ENCODE assay signal across 9 cellular contexts in genomic region chr2:121197369-121198091, GRCh38.
A peak's percentile ranks its signal among the peaks of the same experiment; 100 is the strongest.
DNase-seq lines count a peak whose midpoint lies in the region; ATAC-seq and TF ChIP-seq lines count a peak whose summit lies in the region.
"Had no signal": no experiment of that assay in that cellular context is flagged by ENCODE, and none has a peak within 500 bp of the region (broad histone marks: within the 10 kb centered on the region; RNA-seq: fewer than 3 reads in every experiment).

No MANE protein-coding gene starts in this region.

- H3K27ac ChIP-seq in cingulate gyrus (ENCODE audit: low read depth, low read length) (peak overlapping the region; percentile 29), lower lobe of right lung (peak overlapping the region; percentile 84), tibial nerve (peak overlapping the region in 3 of 4 donors; percentile 38 to 79 (median 72)), endodermal cell (ENCODE audit: low read depth, low read length) (no peak overlapping the region)

- no peak overlapping the region for H3K27ac Mint-ChIP-seq in endodermal cell
- H3K27ac Mint-ChIP-seq in activated CD4-positive, alpha-beta T cell treated with anti-CD3 and anti-CD28 coated beads, Interleukin-2, amount 10 ng/mL, durations not matched to agents 7 days and 5 days = no peak overlapping the region

- no peak overlapping the region for H3K9ac ChIP-seq in endodermal cell (ENCODE audit: extremely low read depth, low read length, poor library complexity, severe bottlenecking)

- H3K27me3 Mint-ChIP-seq in endodermal cell (ENCODE audit: insufficient read depth) = peaks cover 10% of the 10 kb centered on the region
- H3K27me3 Mint-ChIP-seq in activated CD4-positive, alpha-beta T cell treated with anti-CD3 and anti-CD28 coated beads, Interleukin-2, amount 10 ng/mL, durations not matched to agents 7 days and 5 days = no peaks in the 10 kb centered on the region

- no peak overlapping the region for H3K4me3 Mint-ChIP-seq in endodermal cell
- no peak overlapping the region for H3K4me3 Mint-ChIP-seq in activated CD4-positive, alpha-beta T cell treated with anti-CD3 and anti-CD28 coated beads, Interleukin-2, amount 10 ng/mL, durations not matched to agents 7 days and 5 days

- H3K36me3 ChIP-seq in MG63 (no peaks in the 10 kb centered on the region), lower lobe of right lung (no peaks in the 10 kb centered on the region), tibial nerve (no peaks in the 10 kb centered on the region), endodermal cell (ENCODE audit: control insufficient read depth, insufficient read depth, low read length) (no peaks in the 10 kb centered on the region)

- peak; percentile 69 for DNase-seq in MG63
- peak; percentile 94 for DNase-seq in lower lobe of right lung
- peak; percentile 47 to 65 for DNase-seq in tibial nerve (ENCODE audit: low spot score in 2 of 2)
- DNase-seq in NCI-H2029 (lab: John Stamatoyannopoulos, UW) = no peak
- DNase-seq in endodermal cell = no peak
- no peak for DNase-seq in activated CD4-positive, alpha-beta T cell treated with anti-CD3 and anti-CD28 coated beads, Interleukin-2, amount 10 ng/mL, durations not matched to agents 7 days and 5 days
- DNase-seq: stimulated activated CD4-positive, alpha-beta T cell treated with anti-CD3 and anti-CD28 coated beads, Interleukin-1b, Interleukin-23, amount 100 ng/mL, for 48 hours had no signal

- peaks cover 2% of the 10 kb centered on the region for H3K4me1 Mint-ChIP-seq in endodermal cell
- H3K4me1 Mint-ChIP-seq in activated CD4-positive, alpha-beta T cell treated with anti-CD3 and anti-CD28 coated beads, Interleukin-2, amount 10 ng/mL, durations not matched to agents 7 days and 5 days = no peaks in the 10 kb centered on the region

- no peaks in the 10 kb centered on the region for H3K27me3 ChIP-seq in MG63
- peaks cover 3% of the 10 kb centered on the region for H3K27me3 ChIP-seq in lower lobe of right lung (ENCODE audit: low read depth)
- no peaks in the 10 kb centered on the region for H3K27me3 ChIP-seq in tibial nerve
- no peaks in the 10 kb centered on the region for H3K27me3 ChIP-seq in endodermal cell (ENCODE audit: control insufficient read depth, insufficient read depth, low read length, poor library complexity, severe bottlenecking)

- TF ChIP-seq POLR2A in tibial nerve (IDR thresholded peaks at IDR 0.05) = no peak

- WGBS in tibial nerve, 2 donors = 57 to 58% methylated on average over 19 of the region's 19 CpGs
- WGBS in endodermal cell (ENCODE audit: insufficient coverage in 1 of 2, insufficient read length in 1 of 2), 2 experiments = 84 to 85% methylated on average over 13 to 19 of the region's 19 CpGs

- ATAC-seq in lower lobe of right lung (peak; percentile 94 to 95), GM21381 (IDR thresholded peaks at IDR 0.05; ENCODE audit: unreplicated experiment) (no peak)

- H3K36me3 Mint-ChIP-seq in endodermal cell (ENCODE audit: low read depth) = no peaks in the 10 kb centered on the region
- no peaks in the 10 kb centered on the region for H3K36me3 Mint-ChIP-seq in activated CD4-positive, alpha-beta T cell treated with anti-CD3 and anti-CD28 coated beads, Interleukin-2, amount 10 ng/mL, durations not matched to agents 7 days and 5 days (ENCODE audit: low read depth)

- no peaks in the 10 kb centered on the region for H3K9me3 Mint-ChIP-seq in endodermal cell
- H3K9me3 Mint-ChIP-seq in activated CD4-positive, alpha-beta T cell treated with anti-CD3 and anti-CD28 coated beads, Interleukin-2, amount 10 ng/mL, durations not matched to agents 7 days and 5 days = no peaks in the 10 kb centered on the region

- POLR2A ChIA-PET in activated CD4-positive, alpha-beta T cell treated with anti-CD3 and anti-CD28 coated beads, Interleukin-2, amount 10 ng/mL, durations not matched to agents 7 days and 5 days (lab: Charles Lee) = no interaction called here

- peak; percentile 42 to 74 for TF ChIP-seq EP300 in tibial nerve (IDR thresholded peaks at IDR 0.05)

- intact Hi-C loops in lower lobe of right lung (cut with DNase I) = no loop called here

- H3K4me1 ChIP-seq in lower lobe of right lung = peaks cover 14% of the 10 kb centered on the region
- H3K4me1 ChIP-seq in tibial nerve = peaks cover 0 to 18% (median 0%) of the 10 kb centered on the region in 4 donors
- no peaks in the 10 kb centered on the region for H3K4me1 ChIP-seq in endodermal cell (ENCODE audit: control insufficient read depth, insufficient read depth, low read length)

- CTCF ChIA-PET in activated CD4-positive, alpha-beta T cell treated with anti-CD3 and anti-CD28 coated beads, Interleukin-2, amount 10 ng/mL, durations not matched to agents 7 days and 5 days (lab: Charles Lee) = interaction anchor here (0.7 kb wide), 1 partner anchor 745 kb away, joined by 4 read pairs; no protein-coding TSS in a partner anchor

- no peaks in the 10 kb centered on the region for H3K9me3 ChIP-seq in MG63
- no peaks in the 10 kb centered on the region for H3K9me3 ChIP-seq in lower lobe of right lung
- H3K9me3 ChIP-seq in tibial nerve = no peaks in the 10 kb centered on the region
- H3K9me3 ChIP-seq in endodermal cell (ENCODE audit: control insufficient read depth, low read length) = no peaks in the 10 kb centered on the region

- TF ChIP-seq CTCF in lower lobe of right lung (IDR thresholded peaks at IDR 0.05) (no peak), tibial nerve (IDR thresholded peaks at IDR 0.05) (no peak), endodermal cell (conservative IDR thresholded peaks at IDR 0.05) (no peak)

- H3K4me3 ChIP-seq in MG63 (no peak overlapping the region), lower lobe of right lung (no peak overlapping the region), tibial nerve (no peak overlapping the region), endodermal cell (ENCODE audit: low read length) (no peak overlapping the region)

Comparison
In these comparisons a context has a peak if more than half of its experiments do, and no peak if none do; other contexts are left out.
1. DNase-seq: peak in MG63 (single experiment), lower lobe of right lung (single experiment) and tibial nerve (2 of 2); none in NCI-H2029 (single experiment), endodermal cell (single experiment) and activated CD4-positive, alpha-beta T cell treated with anti-CD3 and anti-CD28 coated beads, Interleukin-2, amount 10 ng/mL, durations not matched to agents 7 days and 5 days (single experiment).